In the genomic region with DNA sequence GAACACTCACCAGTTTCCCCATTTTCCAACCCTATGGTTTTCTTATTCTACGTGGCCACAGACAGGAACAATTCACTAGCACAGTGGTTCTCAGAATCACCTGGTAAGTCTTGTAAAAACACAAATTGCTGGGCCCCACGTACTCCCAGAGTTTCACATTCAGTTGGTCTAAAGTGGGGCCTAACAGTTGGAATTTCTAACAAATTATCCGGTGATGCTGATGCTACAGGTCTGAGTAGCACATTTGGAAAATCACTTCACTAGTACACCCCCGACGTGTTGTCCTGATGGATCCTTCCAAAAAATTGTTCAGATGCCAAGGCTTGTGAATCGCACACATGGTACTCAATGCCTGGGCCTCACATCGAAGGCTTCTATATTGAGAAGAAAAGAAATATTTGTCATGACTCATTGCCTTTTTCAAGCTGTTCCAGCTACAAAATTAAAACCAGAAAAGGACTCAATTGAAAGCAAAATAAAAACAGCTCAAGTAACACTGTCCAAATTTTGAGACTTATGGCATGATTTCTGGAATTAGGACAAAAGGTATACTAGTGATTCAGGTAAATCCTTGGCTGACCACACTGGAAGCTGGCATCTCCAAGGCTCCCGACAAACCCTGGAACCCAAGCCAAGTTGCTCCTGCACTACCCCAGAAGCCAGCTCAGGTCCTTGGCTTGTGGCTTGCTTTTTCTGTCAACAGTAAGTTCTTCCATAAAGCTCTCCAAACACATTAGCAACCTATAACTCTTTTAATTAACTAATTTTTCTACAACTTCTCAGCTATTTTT, we compare ENCODE assay signal across 9 cellular contexts. TPM values are rescaled to one million over a fixed set of nuclear protein-coding genes. Genes with fewer than 3 reads are reported as not detected.
DNase-seq lines count a peak whose midpoint lies in the region; ATAC-seq, FAIRE-seq and TF ChIP-seq lines count a peak whose summit lies in the region.
"Had no signal": no experiment of that assay in that cellular context is flagged by ENCODE, and none has a peak within 500 bp of the region (broad histone marks: within the 10 kb centered on the region; RNA-seq: fewer than 3 reads in every experiment).

No MANE protein-coding gene starts in this region.

- no peak for FAIRE-seq in K562 (lab: Jason Lieb, UNC)

- H3K9me3 ChIP-seq in K562 (replicated peaks; ENCODE audit: control insufficient read depth, insufficient read depth, low read depth, low read length) (no peaks in the 10 kb centered on the region), ovary (no peaks in the 10 kb centered on the region)

- H3K36me3 ChIP-seq in K562 (ENCODE audit: control insufficient read depth, insufficient read depth, low read length): no peaks in the 10 kb centered on the region
- no peaks in the 10 kb centered on the region for H3K36me3 ChIP-seq in ovary

- TF ChIP-seq CTCF in K562 (IDR thresholded peaks at IDR 0.05 in 2 of 3, conservative IDR thresholded peaks at IDR 0.05 in 1 of 3; ENCODE audit: insufficient read depth in 2 of 3, low read depth in 1 of 3, low read length in 3 of 3) (no peak), ovary (IDR thresholded peaks at IDR 0.05) (no peak)

- TF ChIP-seq POLR2A in K562 (conservative IDR thresholded peaks at IDR 0.05) (no peak), ovary (IDR thresholded peaks at IDR 0.05) (no peak)

- H4K20me1 ChIP-seq in K562 (replicated peaks; ENCODE audit: control insufficient read depth, insufficient read depth, low read length): no peaks in the 10 kb centered on the region

- ATAC-seq in K562 (peak; percentile 6; the same call in 1 of the 3 replicates), GM21360 (IDR thresholded peaks at IDR 0.05; ENCODE audit: unreplicated experiment) (no peak)

- BruUV-seq in K562 (replicated peaks; lab: Mats Ljungman, UMichigan): no TSS peak

- H3K27me3 ChIP-seq in K562 (ENCODE audit: control insufficient read depth in 2 of 2, insufficient read depth in 2 of 2, low read length in 2 of 2): no peaks in the 10 kb centered on the region
- H3K27me3 ChIP-seq in ovary: no peaks in the 10 kb centered on the region

- intact Hi-C loops in K562 (cut with micrococcal nuclease) (no loop called here), ovary (cut with DNase I) (no loop called here)

- H3K4me3 ChIP-seq in K562 (no peak overlapping the region), ovary (no peak overlapping the region)

- H3K4me2 ChIP-seq in K562 (ENCODE audit: insufficient read depth, low read length): peak overlapping the region; percentile 4

- peak; percentile 60 for DNase-seq in AG08395 (ENCODE audit: low spot score)
- peak; percentile 87 for DNase-seq in HT1080 (ENCODE audit: low read depth)
- peak in 1 of 4 experiments; percentile 41 for DNase-seq in K562 (ENCODE audit: extremely low read depth in 1 of 4, low spot score in 3 of 4)
- DNase-seq in lung microvascular endothelial cell (ENCODE audit: low read depth in 2 of 2): peak; percentile 31 to 90
- no peak for DNase-seq in NCI-H1436 treated with DMSO at 0.1 percent for 48 hours (lab: John Stamatoyannopoulos, UW)
- no peak for DNase-seq in activated CD8-positive, alpha-beta memory T cell treated with anti-CD3 and anti-CD28 coated beads for 24 hours
- DNase-seq in ovary: no peak
- DNase-seq: NCI-H2029 treated with DMSO at 0.1 percent for 48 hours had no signal

- peaks cover 5 to 44% of the 10 kb centered on the region in 2 experiments for H3K4me1 ChIP-seq in K562 (replicated peaks in 1 of 2; ENCODE audit: control insufficient read depth in 2 of 2, insufficient read depth in 2 of 2, low read length in 2 of 2)
- H3K4me1 ChIP-seq in ovary (ENCODE audit: insufficient read depth): peaks cover 9% of the 10 kb centered on the region

- peak overlapping the region; percentile 69 for H2AFZ ChIP-seq in K562 (ENCODE audit: low read depth, low read length)

- 56% methylated on average over 8 of the region's 8 CpGs for WGBS in K562 (ENCODE audit: insufficient coverage, low coverage, missing lambda C conversion rate)
- WGBS in ovary, 3 donors: 41 to 69% (median 52%) methylated on average over 8 of the region's 8 CpGs

- CTCF ChIA-PET in K562 (lab: Yijun Ruan, JAX; ENCODE audit: low intra/inter-chr PET ratio): interaction anchor here (0.6 kb wide), 2 partner anchors 39 to 324 kb away, joined by 3 to 4 read pairs; no protein-coding TSS in a partner anchor

- 0 out of 3 replicates have a peak, but pooled peaks cover 2% of the 10 kb centered on the region for H3K79me2 ChIP-seq in K562 (ENCODE audit: control insufficient read depth, insufficient read depth, low read length)

- no peaks in the 10 kb centered on the region for H3K9me1 ChIP-seq in K562 (ENCODE audit: control insufficient read depth, insufficient read depth, low read length)

- H3K27ac ChIP-seq in K562 (ENCODE audit: extremely low read depth, low read depth, low read length): peak overlapping the region; percentile 88
- peak overlapping the region in 1 of 2 donors; percentile 61 for H3K27ac ChIP-seq in ovary

- H3K9ac ChIP-seq in K562 (ENCODE audit: insufficient read depth in 1 of 2, low read depth in 2 of 2, low read length in 2 of 2): peak overlapping the region in 1 of 2 experiments; percentile 60; a peak in 2 of 4 replicates

- in situ Hi-C loops in K562 (cut with MboI): no loop called here

- no peak for TF ChIP-seq RAD21 in K562 (CRISPR knock-in tag; conservative IDR thresholded peaks at IDR 0.05 in 1 of 2, IDR thresholded peaks at IDR 0.05 in 1 of 2)

- TF ChIP-seq EP300 in K562 (IDR thresholded peaks at IDR 0.05; ENCODE audit: low read length) (no peak), ovary (IDR thresholded peaks at IDR 0.05) (no peak)

- POLR2A ChIA-PET in K562 (lab: Yijun Ruan, JAX): interaction anchor here (1.2 to 2.0 kb wide), 4 partner anchors 12 to 18 kb away, joined by 4 to 8 read pairs (median 5); partner anchors contain the start of gene TRDMT1

RNA-seq across cellular contexts. Expression of gene VIM, which starts 12.9 kb away (rescaled TPM):
- 7,505 and 7,948 TPM in 2 replicates for total RNA-seq in HT1080 (2014; rRNA removed; shearing (Covaris generic))
- polyA plus RNA-seq in HT1080 (2015; cell fraction: cytosol; rRNA removed): 6,105 and 6,990 TPM in 2 replicates
- 9,396 and 9,476 TPM in 2 replicates for polyA plus RNA-seq in HT1080 (2015; cell fraction: nucleus; rRNA removed)
- total RNA-seq in K562 (2011; cell fraction: chromatin; rRNA removed; ENCODE audit: low replicate concordance): 119 and 160 TPM in 2 replicates
- 119 and 169 TPM in 2 replicates for total RNA-seq in K562 (2011; cell fraction: nucleolus; rRNA removed)
- 116 and 178 TPM in 2 replicates for total RNA-seq in K562 (2011; cell fraction: nucleoplasm; rRNA removed)
- total RNA-seq in K562 (2014; rRNA removed) (604 and 655 TPM in 2 replicates), K562 (2014; rRNA removed; fragmentation: Illumina TruSeq; extraction: Trizol) (264 and 301 TPM in 2 replicates), K562 (2015; rRNA removed; fragmentation: Illumina TruSeq; extraction: Trizol) (441 and 490 TPM in 2 replicates), K562 (2021) (571 and 621 TPM in 2 replicates), lung microvascular endothelial cell (2,898 and 3,955 TPM in 2 replicates), ovary (1,000 to 10,000 TPM; 2,370 to 5,934 (median 4,198) TPM)
- polyA plus RNA-seq in K562 (2011; rRNA removed) (300 and 518 TPM in 2 replicates), K562 (2014; fragmentation: Illumina TruSeq; extraction: Trizol) (458 and 481 TPM in 2 replicates), K562 (2014; fragmentation: Nextera tagmentation; extraction: Ambion mirVana) (100 to 1,000 TPM in 1 of 2 experiments, 10 to 100 TPM in 1; 86.0 to 123 TPM), K562 (2014; rRNA removed) (275 and 383 TPM in 2 replicates), ovary (1,000 to 10,000 TPM; 5,561 to 6,135 TPM)
- 296 and 577 TPM in 2 replicates for polyA plus RNA-seq in K562 (2011; cell fraction: cytosol; rRNA removed)
- 267 and 332 TPM in 2 replicates for polyA plus RNA-seq in K562 (2011; cell fraction: nucleus; rRNA removed)
- polyA plus RNA-seq in K562 (2012): 869 and 1,478 TPM in 2 replicates
- 448 and 611 TPM in 2 replicates for polyA minus RNA-seq in K562 (2011; rRNA and poly(A)+ RNA removed)
- 361 and 458 TPM in 2 replicates for polyA minus RNA-seq in K562 (2011; cell fraction: cytosol; rRNA and poly(A)+ RNA removed)
- polyA minus RNA-seq in K562 (2011; cell fraction: nucleus; rRNA and poly(A)+ RNA removed): 168 and 199 TPM in 2 replicates

RNA-seq across cellular contexts. Expression of gene TRDMT1, which starts 13.7 kb away (rescaled TPM):
- 8.2 and 10.3 TPM in 2 replicates for total RNA-seq in HT1080 (2014; rRNA removed; shearing (Covaris generic))
- polyA plus RNA-seq in HT1080 (2015; cell fraction: cytosol; rRNA removed): 9.6 and 13.4 TPM in 2 replicates
- polyA plus RNA-seq in HT1080 (2015; cell fraction: nucleus; rRNA removed): 13.4 and 15.8 TPM in 2 replicates
- 5.7 and 18.9 TPM in 2 replicates for total RNA-seq in K562 (2011; cell fraction: chromatin; rRNA removed; ENCODE audit: low replicate concordance)
- total RNA-seq in K562 (2011; cell fraction: nucleolus; rRNA removed): 2.3 and 4.5 TPM in 2 replicates
- 10.6 and 14.4 TPM in 2 replicates for total RNA-seq in K562 (2011; cell fraction: nucleoplasm; rRNA removed)
- 5.6 and 6.9 TPM in 2 replicates for total RNA-seq in K562 (2014; rRNA removed)
- total RNA-seq in K562 (2014; rRNA removed; fragmentation: Illumina TruSeq; extraction: Trizol): 10.5 and 10.7 TPM in 2 replicates
- 5.6 and 7.0 TPM in 2 replicates for total RNA-seq in K562 (2015; rRNA removed; fragmentation: Illumina TruSeq; extraction: Trizol)
- 9.1 and 10.2 TPM in 2 replicates for total RNA-seq in K562 (2021)
- 6.9 and 12.6 TPM in 2 replicates for polyA plus RNA-seq in K562 (2011; rRNA removed)
- polyA plus RNA-seq in K562 (2011; cell fraction: cytosol; rRNA removed): 1.8 and 2.4 TPM in 2 replicates
- 5.4 and 6.7 TPM in 2 replicates for polyA plus RNA-seq in K562 (2011; cell fraction: nucleus; rRNA removed)
- polyA plus RNA-seq in K562 (2012): 4.1 and 6.4 TPM in 2 replicates
- polyA plus RNA-seq in K562 (2014; fragmentation: Illumina TruSeq; extraction: Trizol): 6.5 and 9.6 TPM in 2 replicates
- polyA plus RNA-seq in K562 (2014; fragmentation: Nextera tagmentation; extraction: Ambion mirVana): 1 to 10 TPM; 8.7 to 9.3 TPM
- polyA plus RNA-seq in K562 (2014; rRNA removed): 5.4 and 6.2 TPM in 2 replicates
- 10.9 and 12.3 TPM in 2 replicates for polyA minus RNA-seq in K562 (2011; rRNA and poly(A)+ RNA removed)
- polyA minus RNA-seq in K562 (2011; cell fraction: cytosol; rRNA and poly(A)+ RNA removed): 4.1 and 7.2 TPM in 2 replicates
- 7.5 and 12.0 TPM in 2 replicates for polyA minus RNA-seq in K562 (2011; cell fraction: nucleus; rRNA and poly(A)+ RNA removed)
- 3.5 and 3.8 TPM in 2 replicates for total RNA-seq in lung microvascular endothelial cell
- 10 to 100 TPM; 13.1 to 24.3 (median 17.9) TPM for total RNA-seq in ovary
- polyA plus RNA-seq in ovary: 1 to 10 TPM; 3.2 to 5.9 TPM

Comparison
In these comparisons a context has a peak if more than half of its experiments do, and no peak if none do; other contexts are left out.
1. DNase-seq: peak in AG08395 (single experiment), HT1080 (single experiment) and lung microvascular endothelial cell (2 of 2); none in NCI-H1436 treated with DMSO at 0.1 percent for 48 hours (single experiment), activated CD8-positive, alpha-beta memory T cell treated with anti-CD3 and anti-CD28 coated beads for 24 hours (single experiment) and ovary (0 of 5).